Comparison of ENCODE assay signal across 24 cellular contexts in genomic region chr6:5256952-5257351, GRCh38. TPM values are rescaled to one million over a fixed set of nuclear protein-coding genes. Genes with fewer than 3 reads are reported as not detected.
DNase-seq lines count a peak whose midpoint lies in the region; ATAC-seq and TF ChIP-seq lines count a peak whose summit lies in the region.
"Had no signal": no experiment of that assay in that cellular context is flagged by ENCODE, and none has a peak within 500 bp of the region (broad histone marks: within the 10 kb centered on the region; RNA-seq: fewer than 3 reads in every experiment).

No MANE protein-coding gene starts in this region.

- CTCF ChIA-PET in activated CD8-positive, alpha-beta memory T cell treated with anti-CD3 and anti-CD28 coated beads, Interleukin-2, amount 10 ng/mL, durations not matched to agents 7 days and 5 days (lab: Charles Lee): interaction anchor here (0.9 to 1.0 kb wide), 2 partner anchors 46 to 105 kb away, joined by 3 read pairs; no protein-coding TSS in a partner anchor

- POLR2A ChIA-PET in activated naive CD8-positive, alpha-beta T cell treated with anti-CD3 and anti-CD28 coated beads, Interleukin-2, amount 10 ng/mL, durations not matched to agents 7 days and 5 days (lab: Charles Lee): no interaction called here

- H3K27me3 Mint-ChIP-seq in activated CD8-positive, alpha-beta memory T cell treated with anti-CD3 and anti-CD28 coated beads, Interleukin-2, amount 10 ng/mL, durations not matched to agents 7 days and 5 days: no peaks in the 10 kb centered on the region
- no peaks in the 10 kb centered on the region for H3K27me3 Mint-ChIP-seq in activated naive CD8-positive, alpha-beta T cell treated with anti-CD3 and anti-CD28 coated beads, Interleukin-2, amount 10 ng/mL, durations not matched to agents 7 days and 5 days
- no peaks in the 10 kb centered on the region for H3K27me3 Mint-ChIP-seq in activated naive CD8-positive, alpha-beta T cell treated with anti-CD3 and anti-CD28 coated beads, Interleukin-2, amount 50 U/mL, for 24 hours
- no peaks in the 10 kb centered on the region for H3K27me3 Mint-ChIP-seq in neural crest cell (ENCODE audit: low read depth)
- H3K27me3 Mint-ChIP-seq: CD4-positive, alpha-beta memory T cell had no signal

- peaks cover 35% of the 10 kb centered on the region for H3K4me1 Mint-ChIP-seq in activated CD8-positive, alpha-beta memory T cell treated with anti-CD3 and anti-CD28 coated beads, Interleukin-2, amount 10 ng/mL, durations not matched to agents 7 days and 5 days
- H3K4me1 Mint-ChIP-seq in activated naive CD8-positive, alpha-beta T cell treated with anti-CD3 and anti-CD28 coated beads, Interleukin-2, amount 10 ng/mL, durations not matched to agents 7 days and 5 days: peaks cover 20% of the 10 kb centered on the region
- peaks cover 31% of the 10 kb centered on the region for H3K4me1 Mint-ChIP-seq in activated naive CD8-positive, alpha-beta T cell treated with anti-CD3 and anti-CD28 coated beads, Interleukin-2, amount 50 U/mL, for 24 hours
- H3K4me1 Mint-ChIP-seq in neural crest cell: peaks cover 18% of the 10 kb centered on the region
- H3K4me1 Mint-ChIP-seq in stimulated activated effector memory CD8-positive, alpha-beta T cell treated with anti-CD3 and anti-CD28 coated beads, Interleukin-12 subunit alpha, Interleukin-12 subunit beta, amount 100 ng/mL, for 72 hours: peaks cover 24% of the 10 kb centered on the region

- H3K36me3 Mint-ChIP-seq in activated CD8-positive, alpha-beta memory T cell treated with anti-CD3 and anti-CD28 coated beads, Interleukin-2, amount 10 ng/mL, durations not matched to agents 7 days and 5 days: peaks cover 40% of the 10 kb centered on the region
- peaks cover 12% of the 10 kb centered on the region for H3K36me3 Mint-ChIP-seq in activated naive CD8-positive, alpha-beta T cell treated with anti-CD3 and anti-CD28 coated beads, Interleukin-2, amount 10 ng/mL, durations not matched to agents 7 days and 5 days
- peaks cover 44% of the 10 kb centered on the region for H3K36me3 Mint-ChIP-seq in activated naive CD8-positive, alpha-beta T cell treated with anti-CD3 and anti-CD28 coated beads, Interleukin-2, amount 50 U/mL, for 24 hours (ENCODE audit: low read depth)
- H3K36me3 Mint-ChIP-seq in neural crest cell (ENCODE audit: low read depth): peaks cover 22% of the 10 kb centered on the region
- peaks cover 39% of the 10 kb centered on the region for H3K36me3 Mint-ChIP-seq in stimulated activated effector memory CD8-positive, alpha-beta T cell treated with anti-CD3 and anti-CD28 coated beads, Interleukin-12 subunit alpha, Interleukin-12 subunit beta, amount 100 ng/mL, for 72 hours

- peak overlapping the region; percentile 76 for H3K27ac Mint-ChIP-seq in activated CD8-positive, alpha-beta memory T cell treated with anti-CD3 and anti-CD28 coated beads, Interleukin-2, amount 10 ng/mL, durations not matched to agents 7 days and 5 days
- peak overlapping the region; percentile 1 for H3K27ac Mint-ChIP-seq in activated naive CD8-positive, alpha-beta T cell treated with anti-CD3 and anti-CD28 coated beads, Interleukin-2, amount 10 ng/mL, durations not matched to agents 7 days and 5 days
- no peak overlapping the region for H3K27ac Mint-ChIP-seq in activated naive CD8-positive, alpha-beta T cell treated with anti-CD3 and anti-CD28 coated beads, Interleukin-2, amount 50 U/mL, for 24 hours
- H3K27ac Mint-ChIP-seq in neural crest cell (ENCODE audit: unreplicated experiment): no peak overlapping the region
- H3K27ac Mint-ChIP-seq in stimulated activated effector memory CD8-positive, alpha-beta T cell treated with anti-CD3 and anti-CD28 coated beads, Interleukin-12 subunit alpha, Interleukin-12 subunit beta, amount 100 ng/mL, for 72 hours: peak overlapping the region; percentile 2

- H3K4me3 Mint-ChIP-seq in activated CD8-positive, alpha-beta memory T cell treated with anti-CD3 and anti-CD28 coated beads, Interleukin-2, amount 10 ng/mL, durations not matched to agents 7 days and 5 days: no peak overlapping the region
- H3K4me3 Mint-ChIP-seq in activated naive CD8-positive, alpha-beta T cell treated with anti-CD3 and anti-CD28 coated beads, Interleukin-2, amount 10 ng/mL, durations not matched to agents 7 days and 5 days: no peak overlapping the region
- no peak overlapping the region for H3K4me3 Mint-ChIP-seq in activated naive CD8-positive, alpha-beta T cell treated with anti-CD3 and anti-CD28 coated beads, Interleukin-2, amount 50 U/mL, for 24 hours
- H3K4me3 Mint-ChIP-seq in neural crest cell: peak overlapping the region; percentile 24
- no peak overlapping the region for H3K4me3 Mint-ChIP-seq in stimulated activated effector memory CD8-positive, alpha-beta T cell treated with anti-CD3 and anti-CD28 coated beads, Interleukin-12 subunit alpha, Interleukin-12 subunit beta, amount 100 ng/mL, for 72 hours
- H3K4me3 Mint-ChIP-seq: CD14-positive monocyte had no signal

- H3K9me3 Mint-ChIP-seq in activated CD8-positive, alpha-beta memory T cell treated with anti-CD3 and anti-CD28 coated beads, Interleukin-2, amount 10 ng/mL, durations not matched to agents 7 days and 5 days (ENCODE audit: low read depth): no peaks in the 10 kb centered on the region
- H3K9me3 Mint-ChIP-seq in activated naive CD8-positive, alpha-beta T cell treated with anti-CD3 and anti-CD28 coated beads, Interleukin-2, amount 10 ng/mL, durations not matched to agents 7 days and 5 days: no peaks in the 10 kb centered on the region
- H3K9me3 Mint-ChIP-seq in activated naive CD8-positive, alpha-beta T cell treated with anti-CD3 and anti-CD28 coated beads, Interleukin-2, amount 50 U/mL, for 24 hours: no peaks in the 10 kb centered on the region
- no peaks in the 10 kb centered on the region for H3K9me3 Mint-ChIP-seq in neural crest cell
- no peaks in the 10 kb centered on the region for H3K9me3 Mint-ChIP-seq in stimulated activated effector memory CD8-positive, alpha-beta T cell treated with anti-CD3 and anti-CD28 coated beads, Interleukin-12 subunit alpha, Interleukin-12 subunit beta, amount 100 ng/mL, for 72 hours
- H3K9me3 Mint-ChIP-seq: CD14-positive monocyte; CD4-positive, alpha-beta memory T cell; CD4-positive, CD25-positive, alpha-beta regulatory T cell; CD8-positive, alpha-beta memory T cell had no signal

- no peak for DNase-seq in activated CD8-positive, alpha-beta memory T cell treated with anti-CD3 and anti-CD28 coated beads, Interleukin-2, amount 10 ng/mL, durations not matched to agents 7 days and 5 days
- no peak for DNase-seq in activated CD8-positive, alpha-beta memory T cell treated with anti-CD3 and anti-CD28 coated beads, Interleukin-2, amount 50 U/mL, for 4 hours
- no peak for DNase-seq in activated naive CD8-positive, alpha-beta T cell treated with anti-CD3 and anti-CD28 coated beads, Interleukin-2, amount 10 ng/mL, durations not matched to agents 7 days and 5 days
- DNase-seq in activated naive CD8-positive, alpha-beta T cell treated with anti-CD3 and anti-CD28 coated beads, Interleukin-2, amount 50 U/mL, for 24 hours: no peak
- DNase-seq in neural crest cell (ENCODE audit: low read depth, low spot score) (no peak), NCI-H146 treated with DMSO at 0.1 percent for 48 hours (lab: John Stamatoyannopoulos, UW; ENCODE audit: unreplicated experiment) (no peak)
- no peak for DNase-seq in stimulated activated effector memory CD8-positive, alpha-beta T cell treated with anti-CD3 and anti-CD28 coated beads, Interleukin-12 subunit alpha, Interleukin-12 subunit beta, amount 100 ng/mL, for 72 hours (ENCODE audit: low spot score in 2 of 2)
- DNase-seq: 8988T; ACHN; BE2C; C1 segment of cervical spinal cord; CD4-positive, alpha-beta memory T cell; CD4-positive, CD25-positive, alpha-beta regulatory T cell; CD8-positive, alpha-beta memory T cell; COR-L47; DMS 273 treated with DMSO at 0.1 percent for 48 hours; DMS153; DMS53; DMS79; DND-41; EL; GDM1 had no signal

- no peak for ATAC-seq in activated CD8-positive, alpha-beta memory T cell treated with anti-CD3 and anti-CD28 coated beads, Interleukin-2, amount 10 ng/mL, durations not matched to agents 7 days and 5 days
- ATAC-seq in activated naive CD8-positive, alpha-beta T cell treated with anti-CD3 and anti-CD28 coated beads, Interleukin-2, amount 10 ng/mL, durations not matched to agents 7 days and 5 days (ENCODE audit: low read depth): no peak
- ATAC-seq in activated naive CD8-positive, alpha-beta T cell treated with anti-CD3 and anti-CD28 coated beads, Interleukin-2, amount 50 U/mL, for 24 hours: no peak
- ATAC-seq in stimulated activated effector memory CD8-positive, alpha-beta T cell treated with anti-CD3 and anti-CD28 coated beads, Interleukin-12 subunit alpha, Interleukin-12 subunit beta, amount 100 ng/mL, for 72 hours: no peak
- ATAC-seq: GM12878 had no signal

- TF ChIP-seq CTCF in neural crest cell (conservative IDR thresholded peaks at IDR 0.05): no peak

RNA-seq across cellular contexts. Expression of gene LYRM4, which starts 3.8 kb away (rescaled TPM):
- total RNA-seq in activated CD8-positive, alpha-beta memory T cell treated with anti-CD3 and anti-CD28 coated beads, Interleukin-2, amount 10 ng/mL, durations not matched to agents 7 days and 5 days: 10 to 100 TPM; 36.4 to 39.6 TPM
- 10 to 100 TPM; 26.5 to 27.1 TPM for total RNA-seq in activated naive CD8-positive, alpha-beta T cell treated with anti-CD3 and anti-CD28 coated beads, Interleukin-2, amount 10 ng/mL, durations not matched to agents 7 days and 5 days
- total RNA-seq in neural crest cell: 39.3 and 46.3 TPM in 2 replicates

RNA-seq across cellular contexts. Expression of gene FARS2, which starts 4.4 kb away (rescaled TPM):
- 10 to 100 TPM; 23.2 to 28.3 TPM for total RNA-seq in activated CD8-positive, alpha-beta memory T cell treated with anti-CD3 and anti-CD28 coated beads, Interleukin-2, amount 10 ng/mL, durations not matched to agents 7 days and 5 days
- total RNA-seq in activated naive CD8-positive, alpha-beta T cell treated with anti-CD3 and anti-CD28 coated beads, Interleukin-2, amount 10 ng/mL, durations not matched to agents 7 days and 5 days: 10 to 100 TPM; 15.5 to 18.4 TPM
- total RNA-seq in neural crest cell: 21.1 and 23.3 TPM in 2 replicates

Comparison
In these comparisons a context has a peak if more than half of its experiments do, and no peak if none do; other contexts are left out.
1. H3K27ac Mint-ChIP-seq: peak in activated CD8-positive, alpha-beta memory T cell treated with anti-CD3 and anti-CD28 coated beads, Interleukin-2, amount 10 ng/mL, durations not matched to agents 7 days and 5 days (single experiment), activated naive CD8-positive, alpha-beta T cell treated with anti-CD3 and anti-CD28 coated beads, Interleukin-2, amount 10 ng/mL, durations not matched to agents 7 days and 5 days (single experiment) and stimulated activated effector memory CD8-positive, alpha-beta T cell treated with anti-CD3 and anti-CD28 coated beads, Interleukin-12 subunit alpha, Interleukin-12 subunit beta, amount 100 ng/mL, for 72 hours (single experiment); none in activated naive CD8-positive, alpha-beta T cell treated with anti-CD3 and anti-CD28 coated beads, Interleukin-2, amount 50 U/mL, for 24 hours (single experiment) and neural crest cell (single experiment).